1 cellular context compared by ENCODE assay signal in the genomic region with DNA sequence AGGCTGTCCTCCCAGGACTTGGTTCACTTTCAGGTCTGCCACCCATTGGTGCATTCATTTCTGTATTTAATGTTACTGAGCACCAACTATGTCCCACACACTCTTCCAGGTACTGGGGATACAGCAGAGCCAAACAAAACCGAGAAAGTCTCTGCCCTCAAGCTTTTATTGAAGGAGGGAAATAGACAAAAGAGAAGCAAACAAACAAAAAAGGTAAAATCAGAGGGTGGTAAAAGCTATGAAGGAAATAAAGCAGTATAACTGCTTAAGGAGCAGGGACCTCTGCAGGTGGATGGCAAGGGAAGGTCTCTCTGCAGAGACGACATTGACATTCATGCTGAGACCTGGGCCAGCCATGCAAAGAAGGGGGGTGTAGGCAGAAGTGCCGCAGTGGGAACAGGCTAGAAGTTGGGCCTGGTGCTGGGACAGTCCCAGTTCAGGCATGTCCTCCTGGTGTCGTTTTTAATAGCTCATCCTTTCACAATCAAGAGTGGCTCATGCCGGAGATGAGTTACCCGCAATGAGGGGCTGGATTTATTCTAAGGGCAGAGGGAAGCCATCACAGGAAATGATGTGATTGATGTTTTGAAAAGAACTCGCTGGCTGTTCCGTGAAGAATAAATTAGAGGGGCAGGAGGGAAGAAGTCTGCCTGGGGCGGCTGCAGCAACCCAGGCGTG.
TF ChIP-seq lines count a peak whose summit lies in the region.

No MANE protein-coding gene starts in this region.

TF ChIP-seq in GM12878, 131 proteins besides CTCF, POLR2A, EP300 and RAD21 (continued from another document):
- TF ChIP-seq CEBPB (IDR thresholded peaks at IDR 0.05; ENCODE audit: borderline replicate concordance in 1 of 2, low read depth in 2 of 2, low read length in 2 of 2), result no peak
- no peak for TF ChIP-seq IRF4 (IDR thresholded peaks at IDR 0.05; ENCODE audit: low read depth, low read length)
- TF ChIP-seq POU2F2 (IDR thresholded peaks at IDR 0.05; ENCODE audit: borderline replicate concordance, low read depth, low read length), result peak; percentile 59; the same call in 1 of the 3 replicates
- no peak for TF ChIP-seq FOXK2 (IDR thresholded peaks at IDR 0.05)
- peak; percentile 84 for TF ChIP-seq SKIL (IDR thresholded peaks at IDR 0.05; ENCODE audit: low read depth, poor library complexity, severe bottlenecking)
- TF ChIP-seq KDM1A (IDR thresholded peaks at IDR 0.05; ENCODE audit: borderline replicate concordance), result no peak
- TF ChIP-seq ZBTB11 (CRISPR knock-in tag; IDR thresholded peaks at IDR 0.05), result no peak
- TF ChIP-seq ZBED1 (IDR thresholded peaks at IDR 0.05; ENCODE audit: borderline replicate concordance), result no peak
- TF ChIP-seq SREBF1 (IDR thresholded peaks at IDR 0.05; ENCODE audit: low read length), result no peak
- no peak for TF ChIP-seq PML (IDR thresholded peaks at IDR 0.05; ENCODE audit: low read length)
- no peak for TF ChIP-seq ZSCAN29 (IDR thresholded peaks at IDR 0.05)
- no peak for TF ChIP-seq CBX3 (IDR thresholded peaks at IDR 0.05; ENCODE audit: borderline replicate concordance, low read depth)
- no peak for TF ChIP-seq ZNF622 (IDR thresholded peaks at IDR 0.05)
- no peak for TF ChIP-seq GATAD2B (conservative IDR thresholded peaks at IDR 0.05; ENCODE audit: low read depth)
- TF ChIP-seq ZNF24 (IDR thresholded peaks at IDR 0.05), result no peak
- TF ChIP-seq BACH1 (IDR thresholded peaks at IDR 0.05; ENCODE audit: borderline replicate concordance), result 0 out of 2 replicates have a peak, but pooled peaks have one; percentile 26
- no peak for TF ChIP-seq SP1 (IDR thresholded peaks at IDR 0.05; ENCODE audit: low read depth, low read length)
- TF ChIP-seq RB1 (IDR thresholded peaks at IDR 0.05; ENCODE audit: borderline replicate concordance), result no peak
- TF ChIP-seq ZBTB33 (IDR thresholded peaks at IDR 0.05), result no peak
- no peak for TF ChIP-seq RBBP5 (conservative IDR thresholded peaks at IDR 0.05)
- TF ChIP-seq CUX1 (IDR thresholded peaks at IDR 0.05; ENCODE audit: insufficient replicate concordance, low read depth, low read length), result no peak
- TF ChIP-seq ZNF217 (IDR thresholded peaks at IDR 0.05), result no peak
- TF ChIP-seq NBN (IDR thresholded peaks at IDR 0.05), result peak; percentile 70; the same call in 1 of the 2 replicates
- no peak for TF ChIP-seq MTA3 (IDR thresholded peaks at IDR 0.05; ENCODE audit: borderline replicate concordance, low read length)
- no peak for TF ChIP-seq MAX (IDR thresholded peaks at IDR 0.05; ENCODE audit: low read depth, low read length)
- no peak; the same call in 1 of the 2 replicates for TF ChIP-seq IKZF1 (conservative IDR thresholded peaks at IDR 0.05)
- TF ChIP-seq, protein P1, sequence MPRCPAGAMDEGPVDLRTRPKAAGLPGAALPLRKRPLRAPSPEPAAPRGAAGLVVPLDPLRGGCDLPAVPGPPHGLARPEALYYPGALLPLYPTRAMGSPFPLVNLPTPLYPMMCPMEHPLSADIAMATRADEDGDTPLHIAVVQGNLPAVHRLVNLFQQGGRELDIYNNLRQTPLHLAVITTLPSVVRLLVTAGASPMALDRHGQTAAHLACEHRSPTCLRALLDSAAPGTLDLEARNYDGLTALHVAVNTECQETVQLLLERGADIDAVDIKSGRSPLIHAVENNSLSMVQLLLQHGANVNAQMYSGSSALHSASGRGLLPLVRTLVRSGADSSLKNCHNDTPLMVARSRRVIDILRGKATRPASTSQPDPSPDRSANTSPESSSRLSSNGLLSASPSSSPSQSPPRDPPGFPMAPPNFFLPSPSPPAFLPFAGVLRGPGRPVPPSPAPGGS (IDR thresholded peaks at IDR 0.05; ENCODE audit: borderline replicate concordance, insufficient read depth, low read depth, low read length, poor library complexity, severe bottlenecking), result peak; percentile 37
- TF ChIP-seq ZNF384 (IDR thresholded peaks at IDR 0.05; ENCODE audit: borderline replicate concordance, low read depth, low read length), result no peak
- TF ChIP-seq ATF7 (IDR thresholded peaks at IDR 0.05; ENCODE audit: low read depth), result peak; percentile 76
- TF ChIP-seq, protein P2, sequence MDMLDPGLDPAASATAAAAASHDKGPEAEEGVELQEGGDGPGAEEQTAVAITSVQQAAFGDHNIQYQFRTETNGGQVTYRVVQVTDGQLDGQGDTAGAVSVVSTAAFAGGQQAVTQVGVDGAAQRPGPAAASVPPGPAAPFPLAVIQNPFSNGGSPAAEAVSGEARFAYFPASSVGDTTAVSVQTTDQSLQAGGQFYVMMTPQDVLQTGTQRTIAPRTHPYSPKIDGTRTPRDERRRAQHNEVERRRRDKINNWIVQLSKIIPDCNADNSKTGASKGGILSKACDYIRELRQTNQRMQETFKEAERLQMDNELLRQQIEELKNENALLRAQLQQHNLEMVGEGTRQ (IDR thresholded peaks at IDR 0.05; ENCODE audit: borderline replicate concordance, low read depth, low read length), result no peak
- TF ChIP-seq, protein P3, sequence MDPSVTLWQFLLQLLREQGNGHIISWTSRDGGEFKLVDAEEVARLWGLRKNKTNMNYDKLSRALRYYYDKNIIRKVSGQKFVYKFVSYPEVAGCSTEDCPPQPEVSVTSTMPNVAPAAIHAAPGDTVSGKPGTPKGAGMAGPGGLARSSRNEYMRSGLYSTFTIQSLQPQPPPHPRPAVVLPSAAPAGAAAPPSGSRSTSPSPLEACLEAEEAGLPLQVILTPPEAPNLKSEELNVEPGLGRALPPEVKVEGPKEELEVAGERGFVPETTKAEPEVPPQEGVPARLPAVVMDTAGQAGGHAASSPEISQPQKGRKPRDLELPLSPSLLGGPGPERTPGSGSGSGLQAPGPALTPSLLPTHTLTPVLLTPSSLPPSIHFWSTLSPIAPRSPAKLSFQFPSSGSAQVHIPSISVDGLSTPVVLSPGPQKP (IDR thresholded peaks at IDR 0.05; ENCODE audit: low read depth, low read length), result no peak
- TF ChIP-seq BCL11A (IDR thresholded peaks at IDR 0.05; ENCODE audit: low read depth, low read length), result no peak
- TF ChIP-seq MXI1 (IDR thresholded peaks at IDR 0.05; ENCODE audit: low read depth, low read length), result no peak
- peak; percentile 55 for TF ChIP-seq MLLT1 (IDR thresholded peaks at IDR 0.05)
TF ChIP-seq in GM12878: peak in this region for 23.
